Comparison of ENCODE assay signal across 8 cellular contexts in genomic region chr12:124927325-124928094, GRCh38.
A peak's percentile ranks its signal among the peaks of the same experiment; 100 is the strongest.
DNase-seq lines count a peak whose midpoint lies in the region; ATAC-seq lines count a peak whose summit lies in the region.

No MANE protein-coding gene starts in this region.

- H3K9me3 Mint-ChIP-seq in T-helper 2 cell treated with Interferon-gamma antibody and Interleukin-4, amounts not matched to agents 5 μg/mL and 100 μg/mL, for 36 hours = no peaks in the 10 kb centered on the region

- peak overlapping the region; percentile 86 for H3K4me3 Mint-ChIP-seq in T-helper 2 cell treated with Interferon-gamma antibody and Interleukin-4, amounts not matched to agents 5 μg/mL and 100 μg/mL, for 36 hours

- peaks cover 28% of the 10 kb centered on the region for H3K4me1 Mint-ChIP-seq in T-helper 2 cell treated with Interferon-gamma antibody and Interleukin-4, amounts not matched to agents 5 μg/mL and 100 μg/mL, for 36 hours (ENCODE audit: low read depth)

- H3K27ac ChIP-seq in caudate nucleus (ENCODE audit: low read depth, low read length) = peak overlapping the region; percentile 98
- peak overlapping the region; percentile 92 for H3K27ac ChIP-seq in layer of hippocampus (ENCODE audit: low read depth, low read length)

- DNase-seq in T-helper 2 cell treated with Interferon-gamma antibody and Interleukin-4, amounts not matched to agents 5 μg/mL and 100 μg/mL, for 36 hours (ENCODE audit: low spot score) = peak; percentile 89
- DNase-seq in caudate nucleus (lab: John Stamatoyannopoulos, UW) (no peak), NCI-H774 (lab: John Stamatoyannopoulos, UW) (no peak), DMS 273 (lab: John Stamatoyannopoulos, UW; ENCODE audit: unreplicated experiment) (no peak)
- DNase-seq in stimulated activated CD4-positive, alpha-beta T cell treated with anti-CD3 and anti-CD28 coated beads, Interleukin-2, amount 100 ng/mL, for 24 hours = peak; percentile 96

- H3K27ac Mint-ChIP-seq in T-helper 2 cell treated with Interferon-gamma antibody and Interleukin-4, amounts not matched to agents 5 μg/mL and 100 μg/mL, for 36 hours = peak overlapping the region; percentile 92

- H3K27me3 ChIP-seq in layer of hippocampus (ENCODE audit: control insufficient read depth, insufficient read depth, low read length) = no peaks in the 10 kb centered on the region

- H3K27me3 Mint-ChIP-seq in T-helper 2 cell treated with Interferon-gamma antibody and Interleukin-4, amounts not matched to agents 5 μg/mL and 100 μg/mL, for 36 hours (ENCODE audit: low read depth) = peaks cover 8% of the 10 kb centered on the region

- peak; percentile 64 for ATAC-seq in GM18519 (IDR thresholded peaks at IDR 0.05; ENCODE audit: low FRiP score, unreplicated experiment)
- ATAC-seq in HG03095 (IDR thresholded peaks at IDR 0.05; ENCODE audit: unreplicated experiment) = peak; percentile 70

- H3K36me3 Mint-ChIP-seq in T-helper 2 cell treated with Interferon-gamma antibody and Interleukin-4, amounts not matched to agents 5 μg/mL and 100 μg/mL, for 36 hours (ENCODE audit: low read depth) = peaks cover 6% of the 10 kb centered on the region

Comparison
In these comparisons a context has a peak if more than half of its experiments do, and no peak if none do; other contexts are left out.
1. DNase-seq: peak in T-helper 2 cell treated with Interferon-gamma antibody and Interleukin-4, amounts not matched to agents 5 μg/mL and 100 μg/mL, for 36 hours (single experiment) and stimulated activated CD4-positive, alpha-beta T cell treated with anti-CD3 and anti-CD28 coated beads, Interleukin-2, amount 100 ng/mL, for 24 hours (2 of 2); none in caudate nucleus (0 of 61), NCI-H774 (single experiment) and DMS 273 (single experiment).